29 cellular contexts compared by ENCODE assay signal in genomic region chr15:76696840-76697239, GRCh38.
"Had no signal": no experiment of that assay in that cellular context is flagged by ENCODE, and none has a peak within 500 bp of the region (broad histone marks: within the 10 kb centered on the region; RNA-seq: fewer than 3 reads in every experiment).

No MANE protein-coding gene starts in this region.

- H3K4me3 Mint-ChIP-seq: activated CD4-positive, alpha-beta memory T cell treated with anti-CD3 and anti-CD28 coated beads, Interleukin-2, amount 10 ng/mL, durations not matched to agents 7 days and 5 days; activated CD4-positive, alpha-beta T cell treated with anti-CD3 and anti-CD28 coated beads, Interleukin-2, amount 10 ng/mL, durations not matched to agents 7 days and 5 days; activated naive CD4-positive, alpha-beta T cell treated with anti-CD3 and anti-CD28 coated beads, Interleukin-2, amount 10 ng/mL, durations not matched to agents 7 days and 5 days; activated naive CD8-positive, alpha-beta T cell treated with anti-CD3 and anti-CD28 coated beads, Interleukin-2, amount 10 ng/mL, durations not matched to agents 7 days and 5 days; activated T-cell treated with anti-CD3 and anti-CD28 coated beads, Interleukin-2, amount 50 U/mL, for 24 hours; brain; nephron; stimulated activated memory B cell treated with anti-CD40 and anti-IgM and Interleukin-4, amounts not matched to agents 10 μg/mL and 1 μg/mL and 100 μg/mL, for 72 hours had no signal

- H3K27me3 ChIP-seq: ascending aorta, cardiac muscle cell, stomach, thyroid gland, upper lobe of right lung had no signal

- H3K27ac Mint-ChIP-seq: activated CD4-positive, alpha-beta memory T cell treated with anti-CD3 and anti-CD28 coated beads, Interleukin-2, amount 10 ng/mL, durations not matched to agents 7 days and 5 days; activated CD4-positive, alpha-beta T cell treated with anti-CD3 and anti-CD28 coated beads, Interleukin-2, amount 10 ng/mL, durations not matched to agents 7 days and 5 days; activated naive CD4-positive, alpha-beta T cell treated with anti-CD3 and anti-CD28 coated beads, Interleukin-2, amount 10 ng/mL, durations not matched to agents 7 days and 5 days; activated naive CD8-positive, alpha-beta T cell treated with anti-CD3 and anti-CD28 coated beads, Interleukin-2, amount 10 ng/mL, durations not matched to agents 7 days and 5 days; activated T-cell treated with anti-CD3 and anti-CD28 coated beads, Interleukin-2, amount 50 U/mL, for 24 hours; brain; nephron; stimulated activated memory B cell treated with anti-CD40 and anti-IgM and Interleukin-4, amounts not matched to agents 10 μg/mL and 1 μg/mL and 100 μg/mL, for 72 hours had no signal

- H3K27me3 Mint-ChIP-seq: activated CD4-positive, alpha-beta memory T cell treated with anti-CD3 and anti-CD28 coated beads, Interleukin-2, amount 10 ng/mL, durations not matched to agents 7 days and 5 days; activated CD4-positive, alpha-beta T cell treated with anti-CD3 and anti-CD28 coated beads, Interleukin-2, amount 10 ng/mL, durations not matched to agents 7 days and 5 days; activated naive CD4-positive, alpha-beta T cell treated with anti-CD3 and anti-CD28 coated beads, Interleukin-2, amount 10 ng/mL, durations not matched to agents 7 days and 5 days; activated naive CD8-positive, alpha-beta T cell treated with anti-CD3 and anti-CD28 coated beads, Interleukin-2, amount 10 ng/mL, durations not matched to agents 7 days and 5 days; activated T-cell treated with anti-CD3 and anti-CD28 coated beads, Interleukin-2, amount 50 U/mL, for 24 hours; brain; stimulated activated memory B cell treated with anti-CD40 and anti-IgM and Interleukin-4, amounts not matched to agents 10 μg/mL and 1 μg/mL and 100 μg/mL, for 72 hours had no signal

- H3K4me3 ChIP-seq: ascending aorta, cardiac muscle cell, left ventricle myocardium inferior, prostate gland, skin epidermis, stomach, thyroid gland, upper lobe of right lung had no signal

- H3K4me1 Mint-ChIP-seq: activated CD4-positive, alpha-beta memory T cell treated with anti-CD3 and anti-CD28 coated beads, Interleukin-2, amount 10 ng/mL, durations not matched to agents 7 days and 5 days; activated CD4-positive, alpha-beta T cell treated with anti-CD3 and anti-CD28 coated beads, Interleukin-2, amount 10 ng/mL, durations not matched to agents 7 days and 5 days; activated naive CD4-positive, alpha-beta T cell treated with anti-CD3 and anti-CD28 coated beads, Interleukin-2, amount 10 ng/mL, durations not matched to agents 7 days and 5 days; activated naive CD8-positive, alpha-beta T cell treated with anti-CD3 and anti-CD28 coated beads, Interleukin-2, amount 10 ng/mL, durations not matched to agents 7 days and 5 days; brain; nephron; stimulated activated memory B cell treated with anti-CD40 and anti-IgM and Interleukin-4, amounts not matched to agents 10 μg/mL and 1 μg/mL and 100 μg/mL, for 72 hours had no signal

- H3K4me1 ChIP-seq: ascending aorta, left ventricle myocardium inferior, prostate gland, stomach, thyroid gland, upper lobe of right lung had no signal

- ATAC-seq: esophagus mucosa; sciatic nerve; stimulated activated memory B cell treated with anti-CD40 and anti-IgM and Interleukin-4, amounts not matched to agents 10 μg/mL and 1 μg/mL and 100 μg/mL, for 72 hours; upper lobe of right lung had no signal

- H3K36me3 ChIP-seq: prostate gland, thyroid gland had no signal

- H3K27ac ChIP-seq: ascending aorta, cardiac muscle cell, left ventricle myocardium inferior, prostate gland, skin epidermis, stomach, thyroid gland, upper lobe of right lung had no signal

- H3K9me3 Mint-ChIP-seq: activated CD4-positive, alpha-beta memory T cell treated with anti-CD3 and anti-CD28 coated beads, Interleukin-2, amount 10 ng/mL, durations not matched to agents 7 days and 5 days; activated CD4-positive, alpha-beta T cell treated with anti-CD3 and anti-CD28 coated beads, Interleukin-2, amount 10 ng/mL, durations not matched to agents 7 days and 5 days; activated naive CD4-positive, alpha-beta T cell treated with anti-CD3 and anti-CD28 coated beads, Interleukin-2, amount 10 ng/mL, durations not matched to agents 7 days and 5 days; activated naive CD8-positive, alpha-beta T cell treated with anti-CD3 and anti-CD28 coated beads, Interleukin-2, amount 10 ng/mL, durations not matched to agents 7 days and 5 days; activated T-cell treated with anti-CD3 and anti-CD28 coated beads, Interleukin-2, amount 50 U/mL, for 24 hours; brain; stimulated activated memory B cell treated with anti-CD40 and anti-IgM and Interleukin-4, amounts not matched to agents 10 μg/mL and 1 μg/mL and 100 μg/mL, for 72 hours had no signal

- DNase-seq: activated CD4-positive, alpha-beta memory T cell treated with anti-CD3 and anti-CD28 coated beads, Interleukin-2, amount 10 ng/mL, durations not matched to agents 7 days and 5 days; activated CD4-positive, alpha-beta T cell treated with anti-CD3 and anti-CD28 coated beads for 1 hour; activated CD4-positive, alpha-beta T cell treated with anti-CD3 and anti-CD28 coated beads, Interleukin-2, amount 10 ng/mL, durations not matched to agents 7 days and 5 days; activated CD8-positive, alpha-beta memory T cell treated with anti-CD3 and anti-CD28 coated beads, Interleukin-2, amount 50 U/mL, for 48 hours; activated gamma-delta T cell; activated naive CD4-positive, alpha-beta T cell treated with anti-CD3 and anti-CD28 coated beads, Interleukin-2, amount 10 ng/mL, durations not matched to agents 7 days and 5 days; activated naive CD8-positive, alpha-beta T cell treated with anti-CD3 and anti-CD28 coated beads, Interleukin-2, amount 10 ng/mL, durations not matched to agents 7 days and 5 days; activated T-cell treated with anti-CD3 and anti-CD28 coated beads, Interleukin-2, amount 50 U/mL, for 24 hours; cortex of kidney; foreskin fibroblast; head of caudate nucleus; hippocampal formation; kidney glomerular epithelial cell; left ventricle myocardium inferior; retina; stimulated activated CD4-positive, alpha-beta T cell treated with anti-CD3 and anti-CD28 coated beads, Interleukin-4, amount 100 ng/mL, for 24 hours; stomach; T-helper 2 cell; thyroid gland; upper lobe of right lung had no signal

- H3K9me3 ChIP-seq: ascending aorta, left ventricle myocardium inferior, prostate gland, stomach, thyroid gland, upper lobe of right lung had no signal
